1 cellular context compared by ENCODE assay signal in the genomic region with DNA sequence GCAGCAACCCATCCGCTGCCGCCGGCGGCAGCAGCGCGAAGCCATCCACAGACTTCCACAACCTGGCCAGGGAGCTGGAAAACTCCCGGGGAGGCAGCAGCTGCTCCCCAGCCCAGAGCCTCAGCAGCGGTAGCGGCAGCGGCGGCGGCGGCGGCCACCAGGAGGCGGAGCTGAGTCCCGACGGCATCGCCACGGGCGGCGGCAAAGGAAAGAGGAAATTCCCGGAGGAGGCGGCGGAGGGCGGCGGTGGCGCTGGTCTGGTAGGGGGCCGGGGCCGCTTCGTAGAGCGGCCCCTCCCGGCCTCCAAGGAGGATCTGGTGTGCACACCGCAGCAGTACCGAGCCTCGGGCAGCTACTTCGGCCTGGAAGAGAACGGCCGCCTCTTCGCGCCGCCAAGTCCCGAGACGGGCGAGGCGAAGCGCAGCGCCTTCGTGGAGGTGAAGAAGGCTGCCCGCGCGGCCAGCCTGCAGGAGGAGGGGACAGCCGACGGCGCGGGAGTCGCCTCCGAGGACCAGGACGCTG.
TF ChIP-seq lines count a peak whose summit lies in the region.

No MANE protein-coding gene starts in this region.

TF ChIP-seq in H1, 55 proteins besides CTCF, POLR2A, EP300 and RAD21 (continued from another document):
- TF ChIP-seq ATF2 (IDR thresholded peaks at IDR 0.05; ENCODE audit: low read length), result no peak
- no peak for TF ChIP-seq SP4 (IDR thresholded peaks at IDR 0.05; ENCODE audit: low read length)
- TF ChIP-seq CBX8 (IDR thresholded peaks at IDR 0.05; ENCODE audit: borderline replicate concordance, low read depth, low read length), result no peak
- TF ChIP-seq CHD2 (IDR thresholded peaks at IDR 0.05; ENCODE audit: low read length), result no peak
- TF ChIP-seq, protein P1, sequence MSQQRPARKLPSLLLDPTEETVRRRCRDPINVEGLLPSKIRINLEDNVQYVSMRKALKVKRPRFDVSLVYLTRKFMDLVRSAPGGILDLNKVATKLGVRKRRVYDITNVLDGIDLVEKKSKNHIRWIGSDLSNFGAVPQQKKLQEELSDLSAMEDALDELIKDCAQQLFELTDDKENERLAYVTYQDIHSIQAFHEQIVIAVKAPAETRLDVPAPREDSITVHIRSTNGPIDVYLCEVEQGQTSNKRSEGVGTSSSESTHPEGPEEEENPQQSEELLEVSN (IDR thresholded peaks at IDR 0.05), result no peak; the same call in 1 of the 2 replicates
- no peak for TF ChIP-seq NRF1 (IDR thresholded peaks at IDR 0.05; ENCODE audit: low read depth, low read length)
- 0 out of 2 replicates have a peak, but pooled peaks have one; percentile 40 for TF ChIP-seq RBBP5 (IDR thresholded peaks at IDR 0.05; ENCODE audit: borderline replicate concordance, low read depth, low read length)
- no peak for TF ChIP-seq ASH2L (IDR thresholded peaks at IDR 0.05; ENCODE audit: low read length)
- no peak for TF ChIP-seq CEBPB (IDR thresholded peaks at IDR 0.05; ENCODE audit: low read depth, low read length)
- no peak for TF ChIP-seq BRCA1 (IDR thresholded peaks at IDR 0.05; ENCODE audit: low read depth, low read length)
- no peak for TF ChIP-seq EGR1 (IDR thresholded peaks at IDR 0.05; ENCODE audit: borderline replicate concordance, low read depth, low read length)
- TF ChIP-seq TAF1 (IDR thresholded peaks at IDR 0.05; ENCODE audit: low read depth, low read length), result no peak
- TF ChIP-seq TCF12 (IDR thresholded peaks at IDR 0.05; ENCODE audit: low read depth, low read length), result no peak
- TF ChIP-seq RNF2 (IDR thresholded peaks at IDR 0.05; ENCODE audit: borderline replicate concordance, low read depth, low read length, missing control alignments, poor library complexity, severe bottlenecking), result no peak
- no peak for TF ChIP-seq HDAC2 (IDR thresholded peaks at IDR 0.05; ENCODE audit: borderline replicate concordance in 1 of 2, low read depth in 2 of 2, low read length in 2 of 2)
- no peak for TF ChIP-seq KDM1A (IDR thresholded peaks at IDR 0.05; ENCODE audit: borderline replicate concordance, low read length)
- peak; percentile 41 for TF ChIP-seq KDM4A (IDR thresholded peaks at IDR 0.05; ENCODE audit: low read depth, low read length, severe bottlenecking)
- TF ChIP-seq POLR2AphosphoS5 (IDR thresholded peaks at IDR 0.05; ENCODE audit: low read depth, low read length), result no peak
- TF ChIP-seq SIX5 (IDR thresholded peaks at IDR 0.05; ENCODE audit: low read depth, low read length), result no peak
- peak; percentile 78 for TF ChIP-seq EZH2 (IDR thresholded peaks at IDR 0.05; ENCODE audit: low read depth, low read length, severe bottlenecking)
- TF ChIP-seq ATF3 (IDR thresholded peaks at IDR 0.05; ENCODE audit: insufficient read depth, low read depth, low read length), result no peak
- 0 out of 2 replicates have a peak, but pooled peaks have one; percentile 31 for TF ChIP-seq BACH1 (IDR thresholded peaks at IDR 0.05; ENCODE audit: low read length)
